24 cellular contexts compared by ENCODE assay signal in genomic region chr3:176362191-176362731, GRCh38.
DNase-seq lines count a peak whose midpoint lies in the region; ATAC-seq lines count a peak whose summit lies in the region.
"Had no signal": no experiment of that assay in that cellular context is flagged by ENCODE, and none has a peak within 500 bp of the region (broad histone marks: within the 10 kb centered on the region; RNA-seq: fewer than 3 reads in every experiment).

No MANE protein-coding gene starts in this region.

- POLR2A ChIA-PET in activated naive CD8-positive, alpha-beta T cell treated with anti-CD3 and anti-CD28 coated beads, Interleukin-2, amount 10 ng/mL, durations not matched to agents 7 days and 5 days (lab: Charles Lee), result no interaction called here

- peak; percentile 15 for DNase-seq in activated naive CD8-positive, alpha-beta T cell treated with anti-CD3 and anti-CD28 coated beads, Interleukin-2, amount 10 ng/mL, durations not matched to agents 7 days and 5 days
- DNase-seq in activated naive CD8-positive, alpha-beta T cell treated with anti-CD3 and anti-CD28 coated beads, Interleukin-2, amount 50 U/mL, for 24 hours, result no peak
- DNase-seq in ecto neural progenitor cell (ENCODE audit: low spot score) (peak; percentile 74), iPS-NIHi11 (ENCODE audit: low spot score) (peak; percentile 27), RPMI8226 (no peak), NCI-H524 treated with DMSO at 0.1 percent for 48 hours (lab: John Stamatoyannopoulos, UW) (no peak)
- no peak for DNase-seq in stimulated activated naive B cell treated with anti-CD40 and anti-IgM and Interleukin-4, amounts not matched to agents 10 μg/mL and 1 μg/mL and 100 μg/mL, for 72 hours
- DNase-seq: 8988T; activated CD4-positive, alpha-beta T cell treated with anti-CD3 and anti-CD28 coated beads for 4 hours; activated CD8-positive, alpha-beta memory T cell treated with anti-CD3 and anti-CD28 coated beads for 24 hours; activated naive CD4-positive, alpha-beta T cell treated with anti-CD3 and anti-CD28 coated beads, Interleukin-2, amount 50 U/mL, for 16 hours; activated T-cell treated with anti-CD3 and anti-CD28 coated beads, Interleukin-2, amount 50 U/mL, for 24 hours; anterior cingulate cortex; CD4-positive, CD25-positive, alpha-beta regulatory T cell; EL; kidney glomerular epithelial cell; NCI-H1436 treated with DMSO at 0.1 percent for 48 hours; NCI-H524; right lobe of liver; stimulated activated CD4-positive, alpha-beta T cell treated with anti-CD3 and anti-CD28 coated beads, Interleukin-15, amount 100 ng/mL, for 24 hours; T-helper 2 cell had no signal

- no peak for ATAC-seq in activated naive CD8-positive, alpha-beta T cell treated with anti-CD3 and anti-CD28 coated beads, Interleukin-2, amount 10 ng/mL, durations not matched to agents 7 days and 5 days (ENCODE audit: low read depth)
- ATAC-seq in activated naive CD8-positive, alpha-beta T cell treated with anti-CD3 and anti-CD28 coated beads, Interleukin-2, amount 50 U/mL, for 24 hours, result no peak
- ATAC-seq in stimulated activated naive B cell treated with anti-CD40 and anti-IgM and Interleukin-4, amounts not matched to agents 10 μg/mL and 1 μg/mL and 100 μg/mL, for 72 hours (replicated peaks), result no peak
- no peak for ATAC-seq in GM21825 (IDR thresholded peaks at IDR 0.05; ENCODE audit: unreplicated experiment)
- ATAC-seq: right lobe of liver, SK-N-SH treated with all-trans-retinoic acid at 6 μM for 48 hours had no signal

- H3K4me1 Mint-ChIP-seq in activated naive CD8-positive, alpha-beta T cell treated with anti-CD3 and anti-CD28 coated beads, Interleukin-2, amount 10 ng/mL, durations not matched to agents 7 days and 5 days, result no peaks in the 10 kb centered on the region
- no peaks in the 10 kb centered on the region for H3K4me1 Mint-ChIP-seq in activated naive CD8-positive, alpha-beta T cell treated with anti-CD3 and anti-CD28 coated beads, Interleukin-2, amount 50 U/mL, for 24 hours
- no peaks in the 10 kb centered on the region for H3K4me1 Mint-ChIP-seq in stimulated activated naive B cell treated with anti-CD40 and anti-IgM and Interleukin-4, amounts not matched to agents 10 μg/mL and 1 μg/mL and 100 μg/mL, for 72 hours
- H3K4me1 Mint-ChIP-seq: CD4-positive, CD25-positive, alpha-beta regulatory T cell; central memory CD8-positive, alpha-beta T cell had no signal

- H3K9me3 Mint-ChIP-seq in activated naive CD8-positive, alpha-beta T cell treated with anti-CD3 and anti-CD28 coated beads, Interleukin-2, amount 10 ng/mL, durations not matched to agents 7 days and 5 days, result peaks cover 4% of the 10 kb centered on the region
- no peaks in the 10 kb centered on the region for H3K9me3 Mint-ChIP-seq in activated naive CD8-positive, alpha-beta T cell treated with anti-CD3 and anti-CD28 coated beads, Interleukin-2, amount 50 U/mL, for 24 hours
- H3K9me3 Mint-ChIP-seq in stimulated activated naive B cell treated with anti-CD40 and anti-IgM and Interleukin-4, amounts not matched to agents 10 μg/mL and 1 μg/mL and 100 μg/mL, for 72 hours, result peaks cover 5 to 8% of the 10 kb centered on the region in 2 donors
- H3K9me3 Mint-ChIP-seq: activated T-cell treated with anti-CD3 and anti-CD28 coated beads, Interleukin-2, amount 50 U/mL, for 24 hours had no signal

- H3K4me3 Mint-ChIP-seq in activated naive CD8-positive, alpha-beta T cell treated with anti-CD3 and anti-CD28 coated beads, Interleukin-2, amount 10 ng/mL, durations not matched to agents 7 days and 5 days, result no peak overlapping the region
- H3K4me3 Mint-ChIP-seq in activated naive CD8-positive, alpha-beta T cell treated with anti-CD3 and anti-CD28 coated beads, Interleukin-2, amount 50 U/mL, for 24 hours, result no peak overlapping the region
- H3K4me3 Mint-ChIP-seq in stimulated activated naive B cell treated with anti-CD40 and anti-IgM and Interleukin-4, amounts not matched to agents 10 μg/mL and 1 μg/mL and 100 μg/mL, for 72 hours, result no peak overlapping the region
- H3K4me3 Mint-ChIP-seq: activated T-cell treated with anti-CD3 and anti-CD28 coated beads, Interleukin-2, amount 50 U/mL, for 24 hours; CD4-positive, CD25-positive, alpha-beta regulatory T cell; central memory CD8-positive, alpha-beta T cell had no signal

- H3K27ac Mint-ChIP-seq in activated naive CD8-positive, alpha-beta T cell treated with anti-CD3 and anti-CD28 coated beads, Interleukin-2, amount 10 ng/mL, durations not matched to agents 7 days and 5 days, result no peak overlapping the region
- H3K27ac Mint-ChIP-seq in activated naive CD8-positive, alpha-beta T cell treated with anti-CD3 and anti-CD28 coated beads, Interleukin-2, amount 50 U/mL, for 24 hours, result no peak overlapping the region
- peak overlapping the region; percentile 54 for H3K27ac Mint-ChIP-seq in stimulated activated naive B cell treated with anti-CD40 and anti-IgM and Interleukin-4, amounts not matched to agents 10 μg/mL and 1 μg/mL and 100 μg/mL, for 72 hours
- H3K27ac Mint-ChIP-seq: activated T-cell treated with anti-CD3 and anti-CD28 coated beads, Interleukin-2, amount 50 U/mL, for 24 hours; CD4-positive, CD25-positive, alpha-beta regulatory T cell had no signal

- no peaks in the 10 kb centered on the region for H3K36me3 Mint-ChIP-seq in activated naive CD8-positive, alpha-beta T cell treated with anti-CD3 and anti-CD28 coated beads, Interleukin-2, amount 10 ng/mL, durations not matched to agents 7 days and 5 days
- no peaks in the 10 kb centered on the region for H3K36me3 Mint-ChIP-seq in activated naive CD8-positive, alpha-beta T cell treated with anti-CD3 and anti-CD28 coated beads, Interleukin-2, amount 50 U/mL, for 24 hours (ENCODE audit: low read depth)
- H3K36me3 Mint-ChIP-seq in stimulated activated naive B cell treated with anti-CD40 and anti-IgM and Interleukin-4, amounts not matched to agents 10 μg/mL and 1 μg/mL and 100 μg/mL, for 72 hours, result no peaks in the 10 kb centered on the region
- H3K36me3 Mint-ChIP-seq: CD4-positive, CD25-positive, alpha-beta regulatory T cell had no signal

- H3K27me3 Mint-ChIP-seq in activated naive CD8-positive, alpha-beta T cell treated with anti-CD3 and anti-CD28 coated beads, Interleukin-2, amount 10 ng/mL, durations not matched to agents 7 days and 5 days, result no peaks in the 10 kb centered on the region
- H3K27me3 Mint-ChIP-seq in activated naive CD8-positive, alpha-beta T cell treated with anti-CD3 and anti-CD28 coated beads, Interleukin-2, amount 50 U/mL, for 24 hours, result no peaks in the 10 kb centered on the region
- no peaks in the 10 kb centered on the region for H3K27me3 Mint-ChIP-seq in stimulated activated naive B cell treated with anti-CD40 and anti-IgM and Interleukin-4, amounts not matched to agents 10 μg/mL and 1 μg/mL and 100 μg/mL, for 72 hours
- H3K27me3 Mint-ChIP-seq: activated T-cell treated with anti-CD3 and anti-CD28 coated beads, Interleukin-2, amount 50 U/mL, for 24 hours; CD4-positive, CD25-positive, alpha-beta regulatory T cell; central memory CD8-positive, alpha-beta T cell had no signal

Comparison
In these comparisons a context has a peak if more than half of its experiments do, and no peak if none do; other contexts are left out.
1. DNase-seq: peak in activated naive CD8-positive, alpha-beta T cell treated with anti-CD3 and anti-CD28 coated beads, Interleukin-2, amount 10 ng/mL, durations not matched to agents 7 days and 5 days (single experiment), ecto neural progenitor cell (single experiment) and iPS-NIHi11 (single experiment); none in activated naive CD8-positive, alpha-beta T cell treated with anti-CD3 and anti-CD28 coated beads, Interleukin-2, amount 50 U/mL, for 24 hours (single experiment), stimulated activated naive B cell treated with anti-CD40 and anti-IgM and Interleukin-4, amounts not matched to agents 10 μg/mL and 1 μg/mL and 100 μg/mL, for 72 hours (single experiment), RPMI8226 (single experiment) and NCI-H524 treated with DMSO at 0.1 percent for 48 hours (single experiment).